ENCODE assay signal across 17 cellular contexts in the genomic region with DNA sequence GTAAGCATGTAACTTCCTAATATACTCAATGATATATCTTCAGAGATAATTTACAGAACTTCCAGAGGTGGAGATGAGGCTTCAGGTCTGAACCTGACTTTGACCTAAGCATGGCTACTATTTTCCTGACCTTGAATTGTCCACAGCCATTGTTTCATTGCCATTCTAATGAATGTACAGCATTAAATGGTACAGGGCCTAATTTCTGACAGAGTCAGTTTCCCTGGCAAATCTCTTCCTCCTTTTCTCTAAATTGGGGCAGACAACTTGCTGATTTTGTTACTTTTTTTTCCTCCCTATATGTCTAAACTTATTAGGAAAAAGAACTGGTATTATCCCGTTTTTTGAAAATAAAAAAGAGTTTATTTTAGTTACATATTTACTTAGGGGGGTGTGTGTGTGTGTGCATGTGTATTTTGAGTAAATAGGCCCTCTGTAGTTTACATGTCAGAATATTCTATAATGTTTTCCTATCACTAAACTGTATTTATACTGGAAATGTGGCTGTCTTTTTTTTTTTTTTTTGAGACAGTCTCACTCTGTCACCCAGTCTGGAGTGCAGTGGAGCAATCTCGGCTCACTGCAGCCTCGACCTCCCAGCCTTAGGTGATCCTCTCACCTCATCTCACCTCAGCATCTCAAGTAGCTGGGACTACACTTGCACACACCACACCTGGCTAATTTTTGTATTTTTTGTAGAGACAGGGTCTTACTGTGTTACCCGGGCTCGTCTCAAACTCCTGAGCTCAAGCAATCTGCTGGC. TPM values are rescaled to one million over a fixed set of nuclear protein-coding genes. Genes with fewer than 3 reads are reported as not detected.
"Had no signal": no experiment of that assay in that cellular context is flagged by ENCODE, and none has a peak within 500 bp of the region (broad histone marks: within the 10 kb centered on the region; RNA-seq: fewer than 3 reads in every experiment).

No MANE protein-coding gene starts in this region.

- H3K4me3 ChIP-seq: body of pancreas, hepatocyte, lower lobe of right lung, pancreas, sigmoid colon, spleen, thoracic aorta, upper lobe of left lung had no signal

- H3K79me2 ChIP-seq: hepatocyte had no signal

- H3K9me3 ChIP-seq: body of pancreas, lower lobe of right lung, pancreas, sigmoid colon, spleen, thoracic aorta, upper lobe of left lung had no signal

- DNase-seq: activated CD4-positive, alpha-beta T cell treated with anti-CD3 and anti-CD28 coated beads, Interleukin-2, amount 10 ng/mL, durations not matched to agents 7 days and 5 days; activated CD8-positive, alpha-beta T cell treated with anti-CD3 and anti-CD28 coated beads, Interleukin-2, amount 10 ng/mL, durations not matched to agents 7 days and 5 days; activated naive CD4-positive, alpha-beta T cell treated with anti-CD3 and anti-CD28 coated beads for 36 hours; activated T-cell treated with anti-CD3 and anti-CD28 coated beads, Interleukin-2, amount 50 U/mL, for 4 hours; body of pancreas; caudate nucleus; effector memory CD8-positive, alpha-beta T cell; lower lobe of right lung; natural killer cell; pancreas; sigmoid colon; spleen; stimulated activated naive B cell treated with anti-CD40 and anti-IgM and Interleukin-4, amounts not matched to agents 10 μg/mL and 1 μg/mL and 100 μg/mL, for 72 hours; upper lobe of left lung had no signal

- H3K27me3 ChIP-seq: body of pancreas, hepatocyte, pancreas, sigmoid colon, spleen, upper lobe of left lung had no signal

- H3K36me3 ChIP-seq: lower lobe of right lung, pancreas, sigmoid colon, spleen, thoracic aorta, upper lobe of left lung had no signal

- H2AFZ ChIP-seq: hepatocyte had no signal

- H3K4me2 ChIP-seq: hepatocyte had no signal

- H3K4me1 ChIP-seq: body of pancreas, lower lobe of right lung, pancreas, spleen, upper lobe of left lung had no signal

- ATAC-seq: activated CD8-positive, alpha-beta T cell treated with anti-CD3 and anti-CD28 coated beads, Interleukin-2, amount 10 ng/mL, durations not matched to agents 7 days and 5 days; activated T-cell treated with anti-CD3 and anti-CD28 coated beads, Interleukin-2, amount 50 U/mL, for 4 hours; body of pancreas; effector memory CD8-positive, alpha-beta T cell; lower lobe of right lung; natural killer cell; stimulated activated naive B cell treated with anti-CD40 and anti-IgM and Interleukin-4, amounts not matched to agents 10 μg/mL and 1 μg/mL and 100 μg/mL, for 72 hours had no signal

- H3K27ac ChIP-seq: body of pancreas, epithelial cell of prostate, hepatocyte, lower lobe of right lung, pancreas, sigmoid colon, spleen, thoracic aorta, upper lobe of left lung had no signal

RNA-seq across cellular contexts. Expression of gene SCN9A, which starts 43.3 kb away (rescaled TPM):
- total RNA-seq: activated naive CD4-positive, alpha-beta T cell treated with anti-CD3 and anti-CD28 coated beads for 36 hours had no signal
